Comparison of ENCODE assay signal across 11 cellular contexts in genomic region chr9:89314955-89315354, GRCh38. TPM values are rescaled to one million over a fixed set of nuclear protein-coding genes. Genes with fewer than 3 reads are reported as not detected.
DNase-seq lines count a peak whose midpoint lies in the region; ATAC-seq and TF ChIP-seq lines count a peak whose summit lies in the region.
"Had no signal": no experiment of that assay in that cellular context is flagged by ENCODE, and none has a peak within 500 bp of the region (broad histone marks: within the 10 kb centered on the region; RNA-seq: fewer than 3 reads in every experiment).

No MANE protein-coding gene starts in this region.

- no peaks in the 10 kb centered on the region for H3K9me3 ChIP-seq in mammary epithelial cell (replicated peaks; ENCODE audit: insufficient read depth, low read length)
- no peaks in the 10 kb centered on the region for H3K9me3 ChIP-seq in CD8-positive, alpha-beta T cell (ENCODE audit: low read length)

- no peaks in the 10 kb centered on the region for H3K9me3 Mint-ChIP-seq in activated CD8-positive, alpha-beta memory T cell treated with anti-CD3 and anti-CD28 coated beads, Interleukin-2, amount 10 ng/mL, durations not matched to agents 7 days and 5 days (ENCODE audit: low read depth)
- H3K9me3 Mint-ChIP-seq in osteocyte (ENCODE audit: unreplicated experiment), result no peaks in the 10 kb centered on the region
- no peaks in the 10 kb centered on the region for H3K9me3 Mint-ChIP-seq in CD8-positive, alpha-beta T cell
- H3K9me3 Mint-ChIP-seq: dendritic cell treated with granulocyte-macrophage colony-stimulating factor and Interleukin-4, amounts not matched to agents 40 ng/mL and 50 ng/mL, for 4 days had no signal

- in situ Hi-C loops in mammary epithelial cell (cut with MboI; ENCODE audit: low sequenced_read_pairs in 2 of 2), result no loop called here

- H3K4me1 ChIP-seq in mammary epithelial cell (ENCODE audit: insufficient read depth, low read length), result peaks cover 35% of the 10 kb centered on the region
- H3K4me1 ChIP-seq in CD8-positive, alpha-beta T cell (ENCODE audit: insufficient read depth, low read length), result peaks cover 32% of the 10 kb centered on the region

- peaks cover 3% of the 10 kb centered on the region for H4K20me1 ChIP-seq in mammary epithelial cell (ENCODE audit: insufficient read depth, low read length)

- H3K27me3 Mint-ChIP-seq in activated CD8-positive, alpha-beta memory T cell treated with anti-CD3 and anti-CD28 coated beads, Interleukin-2, amount 10 ng/mL, durations not matched to agents 7 days and 5 days, result no peaks in the 10 kb centered on the region
- no peaks in the 10 kb centered on the region for H3K27me3 Mint-ChIP-seq in osteocyte (ENCODE audit: unreplicated experiment)
- H3K27me3 Mint-ChIP-seq in CD8-positive, alpha-beta T cell (ENCODE audit: low read depth), result no peaks in the 10 kb centered on the region
- H3K27me3 Mint-ChIP-seq: dendritic cell treated with granulocyte-macrophage colony-stimulating factor and Interleukin-4, amounts not matched to agents 40 ng/mL and 50 ng/mL, for 4 days had no signal

- dilution Hi-C loops in mammary epithelial cell (cut with HindIII; ENCODE audit: low sequenced_read_pairs), result no loop called here

- TF ChIP-seq CTCF in NB4 (IDR thresholded peaks at IDR 0.05; ENCODE audit: low read depth, low read length) (no peak), mammary epithelial cell (conservative IDR thresholded peaks at IDR 0.05 in 1 of 2, IDR thresholded peaks at IDR 0.05 in 1 of 2; ENCODE audit: extremely low read depth in 1 of 2, insufficient read depth in 1 of 2, low read depth in 1 of 2, low read length in 2 of 2) (no peak), osteocyte (IDR thresholded peaks at IDR 0.05) (no peak)
- no peak for TF ChIP-seq CTCF in CD8-positive, alpha-beta T cell (IDR thresholded peaks at IDR 0.05)

- BruUV-seq in mammary epithelial cell (replicated peaks; lab: Mats Ljungman, UMichigan), result no TSS peak

- H3K4me2 ChIP-seq in mammary epithelial cell (ENCODE audit: insufficient read depth, low read depth, low read length), result peak overlapping the region; percentile 94

- no peaks in the 10 kb centered on the region for H3K27me3 ChIP-seq in mammary epithelial cell (ENCODE audit: insufficient read depth, low read length)
- H3K27me3 ChIP-seq in CD8-positive, alpha-beta T cell (ENCODE audit: insufficient read depth, low read length), result no peaks in the 10 kb centered on the region

- H3K27ac Mint-ChIP-seq in activated CD8-positive, alpha-beta memory T cell treated with anti-CD3 and anti-CD28 coated beads, Interleukin-2, amount 10 ng/mL, durations not matched to agents 7 days and 5 days, result peak overlapping the region; percentile 90
- peak overlapping the region; percentile 81 for H3K27ac Mint-ChIP-seq in osteocyte (ENCODE audit: unreplicated experiment)
- H3K27ac Mint-ChIP-seq in CD8-positive, alpha-beta T cell, result no peak overlapping the region
- H3K27ac Mint-ChIP-seq: dendritic cell treated with granulocyte-macrophage colony-stimulating factor and Interleukin-4, amounts not matched to agents 40 ng/mL and 50 ng/mL, for 4 days had no signal

- 100% methylated on average over 1 of the region's 1 CpG for WGBS in mammary epithelial cell (ENCODE audit: low coverage, missing lambda C conversion rate)

- no peak for ATAC-seq in activated CD8-positive, alpha-beta memory T cell treated with anti-CD3 and anti-CD28 coated beads, Interleukin-2, amount 10 ng/mL, durations not matched to agents 7 days and 5 days
- ATAC-seq in HG03039 (IDR thresholded peaks at IDR 0.05; ENCODE audit: unreplicated experiment), result no peak
- ATAC-seq in CD8-positive, alpha-beta T cell, result no peak

- peaks cover 70% of the 10 kb centered on the region for H3K36me3 Mint-ChIP-seq in activated CD8-positive, alpha-beta memory T cell treated with anti-CD3 and anti-CD28 coated beads, Interleukin-2, amount 10 ng/mL, durations not matched to agents 7 days and 5 days
- peaks cover 4% of the 10 kb centered on the region for H3K36me3 Mint-ChIP-seq in osteocyte (ENCODE audit: unreplicated experiment)
- peaks cover 25% of the 10 kb centered on the region for H3K36me3 Mint-ChIP-seq in CD8-positive, alpha-beta T cell

- no peak overlapping the region for H2AFZ ChIP-seq in mammary epithelial cell (ENCODE audit: low read depth, low read length)

- peak overlapping the region; percentile 94 for H3K4me3 ChIP-seq in NB4 (ENCODE audit: low read depth, low read length)
- H3K4me3 ChIP-seq in mammary epithelial cell (replicated peaks in 1 of 3; ENCODE audit: insufficient read depth in 1 of 3, low read depth in 2 of 3, low read length in 3 of 3), result no peak overlapping the region
- H3K4me3 ChIP-seq in CD8-positive, alpha-beta T cell (ENCODE audit: low read depth, low read length), result no peak overlapping the region

- POLR2A ChIA-PET in CD8-positive, alpha-beta T cell (lab: Charles Lee), result no interaction called here

- no peak for DNase-seq in activated CD8-positive, alpha-beta memory T cell treated with anti-CD3 and anti-CD28 coated beads, Interleukin-2, amount 10 ng/mL, durations not matched to agents 7 days and 5 days
- no peak for DNase-seq in activated CD8-positive, alpha-beta memory T cell treated with anti-CD3 and anti-CD28 coated beads, Interleukin-2, amount 50 U/mL, for 4 hours
- DNase-seq in NB4 (ENCODE audit: low read depth) (no peak), mammary epithelial cell (no peak), osteocyte (ENCODE audit: extremely low spot score, unreplicated experiment) (no peak), NCI-H1436 (lab: John Stamatoyannopoulos, UW) (no peak)
- DNase-seq in CD8-positive, alpha-beta T cell, result no peak
- DNase-seq: NCI-H446; stimulated activated CD4-positive, alpha-beta T cell treated with anti-CD3 and anti-CD28 coated beads, Interleukin-15, amount 100 ng/mL, for 24 hours had no signal

- H3K9ac ChIP-seq in mammary epithelial cell (ENCODE audit: insufficient read depth, low read length), result no peak overlapping the region

- peak overlapping the region; percentile 9 for H3K27ac ChIP-seq in mammary epithelial cell (ENCODE audit: insufficient read depth, low read depth, low read length)
- H3K27ac ChIP-seq in CD8-positive, alpha-beta T cell (ENCODE audit: low read depth, low read length), result no peak overlapping the region

- no peak for TF ChIP-seq POLR2A in NB4 (IDR thresholded peaks at IDR 0.05; ENCODE audit: extremely low read depth, insufficient read length)

- H3K36me3 ChIP-seq in mammary epithelial cell (ENCODE audit: insufficient read depth, low read length), result peaks cover 23% of the 10 kb centered on the region
- peaks cover 4% of the 10 kb centered on the region for H3K36me3 ChIP-seq in CD8-positive, alpha-beta T cell (ENCODE audit: insufficient read depth, low read length)

- H3K4me1 Mint-ChIP-seq in activated CD8-positive, alpha-beta memory T cell treated with anti-CD3 and anti-CD28 coated beads, Interleukin-2, amount 10 ng/mL, durations not matched to agents 7 days and 5 days, result peaks cover 59% of the 10 kb centered on the region
- peaks cover 52% of the 10 kb centered on the region for H3K4me1 Mint-ChIP-seq in osteocyte (ENCODE audit: unreplicated experiment)
- H3K4me1 Mint-ChIP-seq in CD8-positive, alpha-beta T cell (ENCODE audit: low read depth), result peaks cover 52% of the 10 kb centered on the region

- intact Hi-C loops in mammary epithelial cell (cut with micrococcal nuclease), result loop anchor here (5.0 to 10.0 kb wide), 2 partner anchors 140 to 787 kb away; partner anchors contain the start of gene SHC3
- intact Hi-C loops in CD8-positive, alpha-beta T cell (cut with DNase I, micrococcal nuclease), result loop anchor here in 1 of 2 experiments (5.0 kb wide), 3 partner anchors 107 to 1343 kb away; partner anchors contain the start of genes CDK20 and SPIN1

- CTCF ChIA-PET in activated CD8-positive, alpha-beta memory T cell treated with anti-CD3 and anti-CD28 coated beads, Interleukin-2, amount 10 ng/mL, durations not matched to agents 7 days and 5 days (lab: Charles Lee), result interaction anchor here (1.4 kb wide), 1 partner anchor 10 kb away, joined by 3 read pairs; no protein-coding TSS in a partner anchor
- CTCF ChIA-PET in mammary epithelial cell (lab: Charles Lee; ENCODE audit: low non-redundant PET), result no interaction called here
- CTCF ChIA-PET in CD8-positive, alpha-beta T cell (lab: Charles Lee), result no interaction called here

- peaks cover 84% of the 10 kb centered on the region for H3K79me2 ChIP-seq in mammary epithelial cell (ENCODE audit: insufficient read depth, low read length)

- H3K4me3 Mint-ChIP-seq in activated CD8-positive, alpha-beta memory T cell treated with anti-CD3 and anti-CD28 coated beads, Interleukin-2, amount 10 ng/mL, durations not matched to agents 7 days and 5 days, result peak overlapping the region; percentile 83
- H3K4me3 Mint-ChIP-seq in osteocyte (ENCODE audit: unreplicated experiment), result no peak overlapping the region
- no peak overlapping the region for H3K4me3 Mint-ChIP-seq in CD8-positive, alpha-beta T cell
- H3K4me3 Mint-ChIP-seq: dendritic cell treated with granulocyte-macrophage colony-stimulating factor and Interleukin-4, amounts not matched to agents 40 ng/mL and 50 ng/mL, for 4 days had no signal

RNA-seq across cellular contexts. Expression of gene SECISBP2, which starts 3.3 kb away (rescaled TPM):
- 10 to 100 TPM; 36.1 to 40.2 TPM for total RNA-seq in activated CD8-positive, alpha-beta memory T cell treated with anti-CD3 and anti-CD28 coated beads, Interleukin-2, amount 10 ng/mL, durations not matched to agents 7 days and 5 days
- total RNA-seq in mammary epithelial cell, result 10 to 100 TPM; 24.5 to 26.5 TPM
- polyA plus RNA-seq in mammary epithelial cell, result 12.8 TPM
- 10.3 TPM for polyA minus RNA-seq in mammary epithelial cell
- 30.6 and 31.5 TPM in 2 replicates for total RNA-seq in osteocyte
- total RNA-seq in CD8-positive, alpha-beta T cell, result 10 to 100 TPM; 90.2 to 92.1 TPM

RNA-seq across cellular contexts. Expression of gene CKS2, which starts 4.0 kb away (rescaled TPM):
- total RNA-seq in activated CD8-positive, alpha-beta memory T cell treated with anti-CD3 and anti-CD28 coated beads, Interleukin-2, amount 10 ng/mL, durations not matched to agents 7 days and 5 days, result 100 to 1,000 TPM; 200 to 225 TPM
- total RNA-seq in mammary epithelial cell (100 to 1,000 TPM in 1 of 2 donors, 10 to 100 TPM in 1; 15.0 to 101 TPM), osteocyte (23.7 and 29.2 TPM in 2 replicates)
- 329 TPM for polyA plus RNA-seq in mammary epithelial cell
- 23.7 TPM for polyA minus RNA-seq in mammary epithelial cell
- total RNA-seq in CD8-positive, alpha-beta T cell, result 1 to 10 TPM; 8.4 to 9.3 TPM
